Comparison of ENCODE assay signal across 27 cellular contexts in the genomic region with DNA sequence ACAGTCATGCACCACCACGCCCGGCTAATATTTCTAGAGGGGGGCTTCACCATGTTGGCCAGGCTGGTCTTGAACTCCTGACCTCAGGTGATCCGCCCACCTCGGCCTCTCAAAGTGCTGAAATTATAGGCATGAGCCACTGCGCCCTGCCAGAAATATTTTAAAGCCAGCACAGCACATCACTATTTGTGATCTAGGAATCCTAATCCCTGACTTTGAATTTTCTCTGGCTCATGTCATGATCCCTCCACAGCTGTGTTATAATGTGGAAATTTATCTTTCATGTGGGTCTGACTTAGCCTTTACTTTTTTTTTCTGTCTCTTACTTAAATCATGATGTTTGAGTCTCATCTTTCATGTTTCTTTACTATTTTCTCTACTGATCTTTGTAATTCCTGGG.
"Had no signal": no experiment of that assay in that cellular context is flagged by ENCODE, and none has a peak within 500 bp of the region (broad histone marks: within the 10 kb centered on the region; RNA-seq: fewer than 3 reads in every experiment).

No MANE protein-coding gene starts in this region.

- H3K4me3 Mint-ChIP-seq: memory B cell; naive thymus-derived CD4-positive, alpha-beta T cell; nephron progenitor cell; stimulated activated effector memory CD8-positive, alpha-beta T cell treated with anti-CD3 and anti-CD28 coated beads, Interleukin-12 subunit alpha, Interleukin-12 subunit beta, amount 100 ng/mL, for 72 hours had no signal

- H3K27me3 ChIP-seq: gastroesophageal sphincter, heart left ventricle, hepatocyte, right atrium auricular region, suprapubic skin, transverse colon, vagina had no signal

- ATAC-seq: esophagus mucosa; foreskin keratinocyte; gastroesophageal sphincter; heart left ventricle; mucosa of descending colon; naive thymus-derived CD4-positive, alpha-beta T cell; sciatic nerve; stimulated activated effector memory CD8-positive, alpha-beta T cell treated with anti-CD3 and anti-CD28 coated beads, Interleukin-12 subunit alpha, Interleukin-12 subunit beta, amount 100 ng/mL, for 72 hours; stimulated activated naive CD8-positive, alpha-beta T cell treated with anti-CD3 and anti-CD28 coated beads, Interleukin-15, Interleukin-2, amounts not matched to agents 100 U/mL and 50 U/mL, for 24 hours had no signal

- H3K4me1 ChIP-seq: gastroesophageal sphincter, prostate gland, right atrium auricular region, suprapubic skin, vagina had no signal

- H3K4me3 ChIP-seq: coronary artery, dorsolateral prefrontal cortex, gastroesophageal sphincter, heart left ventricle, hepatocyte, lung, mucosa of descending colon, prostate gland, right atrium auricular region, suprapubic skin, transverse colon, vagina had no signal

- H3K4me2 ChIP-seq: hepatocyte had no signal

- H3K79me2 ChIP-seq: hepatocyte had no signal

- H3K4me1 Mint-ChIP-seq: memory B cell had no signal

- H3K27me3 Mint-ChIP-seq: memory B cell had no signal

- H3K27ac ChIP-seq: coronary artery, dorsolateral prefrontal cortex, epithelial cell of prostate, foreskin keratinocyte, gastroesophageal sphincter, hepatocyte, prostate gland, right atrium auricular region, suprapubic skin, transverse colon, vagina had no signal

- H3K36me3 ChIP-seq: gastroesophageal sphincter, heart left ventricle, prostate gland, right atrium auricular region, suprapubic skin, transverse colon, vagina had no signal

- H3K27ac Mint-ChIP-seq: memory B cell; nephron progenitor cell; stimulated activated effector memory CD8-positive, alpha-beta T cell treated with anti-CD3 and anti-CD28 coated beads, Interleukin-12 subunit alpha, Interleukin-12 subunit beta, amount 100 ng/mL, for 72 hours had no signal

- H3K36me3 Mint-ChIP-seq: memory B cell; stimulated activated effector memory CD8-positive, alpha-beta T cell treated with anti-CD3 and anti-CD28 coated beads, Interleukin-12 subunit alpha, Interleukin-12 subunit beta, amount 100 ng/mL, for 72 hours had no signal

- H3K9me3 Mint-ChIP-seq: memory B cell; nephron progenitor cell; stimulated activated effector memory CD8-positive, alpha-beta T cell treated with anti-CD3 and anti-CD28 coated beads, Interleukin-12 subunit alpha, Interleukin-12 subunit beta, amount 100 ng/mL, for 72 hours had no signal

- H2AFZ ChIP-seq: hepatocyte had no signal

- DNase-seq: dorsolateral prefrontal cortex; effector CD4-positive, alpha-beta T cell; foreskin keratinocyte; heart left ventricle; islet precursor cell; kidney glomerular epithelial cell; mucosa of descending colon; naive thymus-derived CD4-positive, alpha-beta T cell; nephron progenitor cell; nucleus accumbens; stimulated activated CD4-positive, alpha-beta T cell treated with anti-CD3 and anti-CD28 coated beads, Interleukin-2, amount 100 ng/mL, for 24 hours; stimulated activated CD4-positive, alpha-beta T cell treated with anti-CD3 and anti-CD28 coated beads, Interleukin-4, amount 100 ng/mL, for 24 hours; stimulated activated naive CD8-positive, alpha-beta T cell treated with anti-CD3 and anti-CD28 coated beads, Interleukin-15, Interleukin-2, amounts not matched to agents 100 U/mL and 50 U/mL, for 24 hours; transverse colon had no signal

- H3K9me3 ChIP-seq: gastroesophageal sphincter, mucosa of descending colon, prostate gland, right atrium auricular region, suprapubic skin, transverse colon, vagina had no signal
